ENCODE assay signal across 22 cellular contexts in the genomic region with DNA sequence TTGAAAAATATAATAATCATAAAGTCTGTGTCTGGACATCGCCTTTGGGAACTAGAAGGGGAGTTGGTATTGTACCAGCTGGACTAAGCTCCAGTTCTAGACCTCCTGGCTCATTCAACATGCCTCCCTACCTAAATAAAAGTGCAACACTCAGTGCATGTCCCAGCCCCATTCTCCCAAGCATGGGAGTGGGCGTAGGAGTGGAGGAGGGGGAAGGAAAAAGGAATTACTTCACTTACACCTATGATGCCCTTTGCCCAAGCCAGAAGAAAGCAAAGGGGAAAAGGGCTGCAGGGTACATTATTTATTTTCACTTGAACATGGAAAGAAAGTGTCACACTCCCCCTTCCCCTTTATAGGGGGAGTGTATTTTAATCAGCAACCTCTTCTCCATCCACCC. TPM values are rescaled to one million over a fixed set of nuclear protein-coding genes. Genes with fewer than 3 reads are reported as not detected.
DNase-seq lines count a peak whose midpoint lies in the region; ATAC-seq and TF ChIP-seq lines count a peak whose summit lies in the region.
"Had no signal": no experiment of that assay in that cellular context is flagged by ENCODE, and none has a peak within 500 bp of the region (broad histone marks: within the 10 kb centered on the region; RNA-seq: fewer than 3 reads in every experiment).

No MANE protein-coding gene starts in this region.

- no peak for TF ChIP-seq CTCF in HCT116 (IDR thresholded peaks at IDR 0.05 in 2 of 3, conservative IDR thresholded peaks at IDR 0.05 in 1 of 3; ENCODE audit: borderline replicate concordance in 1 of 3, insufficient read depth in 1 of 3, low read depth in 2 of 3, low read length in 2 of 3)
- TF ChIP-seq CTCF in neural crest cell (conservative IDR thresholded peaks at IDR 0.05) = no peak
- no peak for TF ChIP-seq CTCF in adrenal gland (IDR thresholded peaks at IDR 0.05)

- no peak for DNase-seq in T-helper 2 cell treated with Interferon-gamma antibody and Interleukin-4, amounts not matched to agents 5 μg/mL and 100 μg/mL, for 36 hours (ENCODE audit: low spot score)
- no peak for DNase-seq in T-helper 2 cell
- DNase-seq in HCT116 (ENCODE audit: low read depth, low spot score) = no peak
- no peak for DNase-seq in adipocyte (ENCODE audit: low read depth)
- DNase-seq in neural crest cell (ENCODE audit: low read depth, low spot score) = no peak
- DNase-seq in inferior parietal cortex (ENCODE audit: extremely low spot score) = no peak
- DNase-seq in NCI-H345 treated with DMSO at 0.1 percent for 48 hours (lab: John Stamatoyannopoulos, UW; ENCODE audit: unreplicated experiment) = no peak
- no peak for DNase-seq in adrenal gland
- DNase-seq: activated T-cell treated with anti-CD3 and anti-CD28 coated beads for 4 hours; BE2C; DMS53; head of caudate nucleus; NCI-H1417 treated with DMSO at 0.1 percent for 48 hours; NCI-H2171 treated with DMSO at 0.1 percent for 48 hours; NCI-H82; PC-3; stimulated activated CD8-positive, alpha-beta memory T cell treated with anti-CD3 and anti-CD28 coated beads, Interleukin-4, amount 100 ng/mL, for 48 hours; T-helper 9 cell; tibial artery had no signal

- peaks cover 39% of the 10 kb centered on the region for H3K36me3 Mint-ChIP-seq in T-helper 2 cell treated with Interferon-gamma antibody and Interleukin-4, amounts not matched to agents 5 μg/mL and 100 μg/mL, for 36 hours (ENCODE audit: low read depth)
- H3K36me3 Mint-ChIP-seq in neural crest cell (ENCODE audit: low read depth) = peaks cover 16% of the 10 kb centered on the region

- CTCF ChIA-PET in HCT116 (lab: Charles Lee) = no interaction called here

- TF ChIP-seq RAD21 in HCT116 (IDR thresholded peaks at IDR 0.05; ENCODE audit: low read depth) = no peak

- intact Hi-C loops in HCT116 (cut with micrococcal nuclease) (no loop called here), adrenal gland (cut with DNase I) (no loop called here)

- no peak overlapping the region for H3K4me2 ChIP-seq in HCT116 (ENCODE audit: low read length)

- H3K4me1 Mint-ChIP-seq in T-helper 2 cell treated with Interferon-gamma antibody and Interleukin-4, amounts not matched to agents 5 μg/mL and 100 μg/mL, for 36 hours (ENCODE audit: low read depth) = peaks cover 29% of the 10 kb centered on the region
- H3K4me1 Mint-ChIP-seq in neural crest cell = peaks cover 30% of the 10 kb centered on the region

- H3K27me3 Mint-ChIP-seq in T-helper 2 cell treated with Interferon-gamma antibody and Interleukin-4, amounts not matched to agents 5 μg/mL and 100 μg/mL, for 36 hours (ENCODE audit: low read depth) = no peaks in the 10 kb centered on the region
- H3K27me3 Mint-ChIP-seq in neural crest cell (ENCODE audit: low read depth) = no peaks in the 10 kb centered on the region

- H3K36me3 ChIP-seq in HCT116 (ENCODE audit: control insufficient read depth in 1 of 2, insufficient read depth in 2 of 2, low read length in 2 of 2) (peaks cover 17 to 48% of the 10 kb centered on the region in 2 experiments), adipocyte (ENCODE audit: control insufficient read depth, insufficient read depth, low read length, severe bottlenecking) (peaks cover 53% of the 10 kb centered on the region), adrenal gland (replicated peaks in 1 of 2) (peaks cover 0 to 59% of the 10 kb centered on the region in 2 donors)

- H3K79me2 ChIP-seq in HCT116 (ENCODE audit: insufficient read depth, low read length) = peaks cover 54% of the 10 kb centered on the region

- no peaks in the 10 kb centered on the region for H3K27me3 ChIP-seq in HCT116 (ENCODE audit: insufficient read depth, low read length)
- no peaks in the 10 kb centered on the region for H3K27me3 ChIP-seq in adipocyte (replicated peaks; ENCODE audit: control insufficient read depth, insufficient read depth, low read length)
- H3K27me3 ChIP-seq in adrenal gland = no peaks in the 10 kb centered on the region
- H3K27me3 ChIP-seq: BE2C, SJSA1, tibial artery had no signal

- POLR2A ChIA-PET in HCT116 (lab: Charles Lee) = interaction anchor here (0.6 to 0.8 kb wide), 3 partner anchors 12 to 847 kb away, joined by 3 to 4 read pairs (median 3); a partner anchor contains a TSS

- H3K4me3 ChIP-seq in HCT116 (replicated peaks in 1 of 2; ENCODE audit: low read depth in 1 of 2, low read length in 2 of 2) (no peak overlapping the region), adipocyte (ENCODE audit: low read length) (no peak overlapping the region), adrenal gland (no peak overlapping the region)
- H3K4me3 ChIP-seq: prostate gland, SJSA1, tibial artery had no signal

- no peaks in the 10 kb centered on the region for H3K9me3 ChIP-seq in HCT116 (ENCODE audit: control insufficient read depth in 1 of 2, insufficient read depth in 1 of 2, low read depth in 1 of 2, low read length in 2 of 2)
- no peaks in the 10 kb centered on the region for H3K9me3 ChIP-seq in adipocyte (ENCODE audit: control insufficient read depth, low read length)
- H3K9me3 ChIP-seq in adrenal gland (replicated peaks in 1 of 3) = no peaks in the 10 kb centered on the region
- H3K9me3 ChIP-seq: BE2C, prostate gland, SJSA1, tibial artery had no signal

- H3K9ac ChIP-seq in HCT116 (ENCODE audit: low read length) (no peak overlapping the region), adipocyte (ENCODE audit: low read length) (peak overlapping the region; percentile 2)

- H3K27ac Mint-ChIP-seq in T-helper 2 cell treated with Interferon-gamma antibody and Interleukin-4, amounts not matched to agents 5 μg/mL and 100 μg/mL, for 36 hours = peak overlapping the region; percentile 53
- H3K27ac Mint-ChIP-seq in neural crest cell (ENCODE audit: unreplicated experiment) = no peak overlapping the region

- H3K4me1 ChIP-seq in HCT116 (ENCODE audit: control insufficient read depth in 1 of 2, insufficient read depth in 2 of 2, low read length in 2 of 2) = peaks cover 16 to 31% of the 10 kb centered on the region in 2 experiments
- peaks cover 38% of the 10 kb centered on the region for H3K4me1 ChIP-seq in adipocyte (ENCODE audit: control insufficient read depth, insufficient read depth, low read length)
- H3K4me1 ChIP-seq in adrenal gland (replicated peaks in 1 of 2) = peaks cover 28 to 45% of the 10 kb centered on the region in 2 donors

- no peak overlapping the region for H3K4me3 Mint-ChIP-seq in T-helper 2 cell treated with Interferon-gamma antibody and Interleukin-4, amounts not matched to agents 5 μg/mL and 100 μg/mL, for 36 hours
- peak overlapping the region; percentile 70 for H3K4me3 Mint-ChIP-seq in neural crest cell

- BruUV-seq in HCT116 (replicated peaks; lab: Mats Ljungman, UMichigan) = no TSS peak

- no peak overlapping the region for H2AFZ ChIP-seq in HCT116 (ENCODE audit: low read depth, low read length, poor library complexity, severe bottlenecking)

- H4K20me1 ChIP-seq in HCT116 (ENCODE audit: insufficient read depth) = no peaks in the 10 kb centered on the region

- H3K9me2 ChIP-seq in HCT116 (ENCODE audit: insufficient read depth) = no peaks in the 10 kb centered on the region

- RAD21 ChIA-PET in HCT116 (lab: Charles Lee; ENCODE audit: low non-redundant PET in 1 of 2, low total read pairs in 2 of 2, uncharacterized antibody in 2 of 2, unreplicated experiment in 2 of 2) = no interaction called here

- H3K27ac ChIP-seq in HCT116 (ENCODE audit: low read depth, low read length) (no peak overlapping the region), adrenal gland (peak overlapping the region in 1 of 5 donors; percentile 100)
- H3K27ac ChIP-seq: prostate gland, SJSA1, tibial artery had no signal

- 88 to 95% (median 91%) methylated on average over 2 of the region's 2 CpGs for WGBS in adrenal gland, 4 donors

- ATAC-seq in HCT116 = no peak
- ATAC-seq: PC-3 had no signal

- no peaks in the 10 kb centered on the region for H3K9me3 Mint-ChIP-seq in T-helper 2 cell treated with Interferon-gamma antibody and Interleukin-4, amounts not matched to agents 5 μg/mL and 100 μg/mL, for 36 hours
- no peaks in the 10 kb centered on the region for H3K9me3 Mint-ChIP-seq in neural crest cell

- no peak for TF ChIP-seq POLR2A in HCT116 (IDR thresholded peaks at IDR 0.05; ENCODE audit: borderline replicate concordance, extremely low read depth, insufficient read depth, insufficient read length)
- no peak for TF ChIP-seq POLR2A in adrenal gland (IDR thresholded peaks at IDR 0.05)

TF ChIP-seq in HCT116, 20 proteins besides CTCF, POLR2A, EP300 and RAD21:
- no peak for TF ChIP-seq SIN3A (IDR thresholded peaks at IDR 0.05; ENCODE audit: low read depth)
- no peak for TF ChIP-seq EZH2phosphoT487 (IDR thresholded peaks at IDR 0.05; ENCODE audit: borderline replicate concordance)
- TF ChIP-seq POLR2AphosphoS5 (IDR thresholded peaks at IDR 0.05; ENCODE audit: low read depth, low read length) = peak; percentile 9; the same call in 1 of the 2 replicates
- no peak for TF ChIP-seq TCF7L2 (IDR thresholded peaks at IDR 0.05; ENCODE audit: borderline replicate concordance, extremely low read depth, insufficient read depth, insufficient read length)
- TF ChIP-seq SP1 (IDR thresholded peaks at IDR 0.05; ENCODE audit: low read depth) = no peak
- TF ChIP-seq ZNF274 (IDR thresholded peaks at IDR 0.05; ENCODE audit: low read depth, low read length) = no peak
- no peak for TF ChIP-seq FOSL1 (IDR thresholded peaks at IDR 0.05; ENCODE audit: low read depth)

RNA-seq across cellular contexts. Expression of a gene that starts 3.1 kb away (rescaled TPM):
- total RNA-seq in HCT116 (2021; ENCODE audit: unreplicated experiment) (65.9 TPM), neural crest cell (48.6 and 53.9 TPM in 2 replicates), adrenal gland (100 to 1,000 TPM in 5 of 8 donors, 10 to 100 TPM in 3; 77.1 to 122 (median 104) TPM)
- polyA plus RNA-seq in HCT116 (2012) = 106 and 111 TPM in 2 replicates
- polyA plus RNA-seq in adrenal gland = 100 to 1,000 TPM in 1 of 3 donors, 10 to 100 TPM in 2; 72.2 to 147 (median 88.6) TPM

RNA-seq across cellular contexts. Expression of a gene that starts 3.2 kb away (rescaled TPM):
- total RNA-seq in HCT116 (2021; ENCODE audit: unreplicated experiment) (179 TPM), neural crest cell (90.0 and 99.5 TPM in 2 replicates), adrenal gland (100 to 1,000 TPM in 1 of 8 donors, 10 to 100 TPM in 7; 33.6 to 103 (median 53.7) TPM)
- polyA plus RNA-seq in HCT116 (2012) = 388 and 441 TPM in 2 replicates
- 100 to 1,000 TPM in 2 of 3 donors, 10 to 100 TPM in 1; 85.9 to 452 (median 363) TPM for polyA plus RNA-seq in adrenal gland

RNA-seq across cellular contexts. Expression of a gene that starts 11.4 kb away (rescaled TPM):
- total RNA-seq in HCT116 (2021; ENCODE audit: unreplicated experiment) = 32.8 TPM
- polyA plus RNA-seq in HCT116 (2012) = 44.4 and 50.9 TPM in 2 replicates
- 35.1 and 36.2 TPM in 2 replicates for total RNA-seq in neural crest cell
- total RNA-seq in adrenal gland = 10 to 100 TPM; 24.2 to 38.2 (median 32.9) TPM
- polyA plus RNA-seq in adrenal gland = 10 to 100 TPM; 30.9 to 35.0 (median 33.1) TPM

RNA-seq across cellular contexts. Expression of a gene that starts 22.9 kb away (rescaled TPM):
- total RNA-seq in HCT116 (2021; ENCODE audit: unreplicated experiment) (1.4 TPM), neural crest cell (8.0 and 9.1 TPM in 2 replicates), adrenal gland (10 to 100 TPM in 7 of 8 donors, 1 to 10 TPM in 1; 5.2 to 28.1 (median 19.6) TPM)
- polyA plus RNA-seq in HCT116 (2012) = 0.75 and 1.4 TPM in 2 replicates
- polyA plus RNA-seq in adrenal gland = 10 to 100 TPM in 2 of 3 donors, 1 to 10 TPM in 1; 5.5 to 25.4 (median 24.4) TPM
- total RNA-seq: SJSA1 had no signal

RNA-seq across cellular contexts. Expression of a gene that starts 31.7 kb away (rescaled TPM):
- total RNA-seq in HCT116 (2021; ENCODE audit: unreplicated experiment) (3.3 TPM), neural crest cell (not detected in 2 replicates), adrenal gland (not detected)
- polyA plus RNA-seq in HCT116 (2012) = 4.5 and 7.0 TPM in 2 replicates
- polyA plus RNA-seq in adrenal gland = under 1 TPM in 1 of 3 donors, not detected in 2; 0.10 TPM
- total RNA-seq: lung microvascular endothelial cell had no signal
